In genomic region chr3:184350618-184351017, GRCh38 we compare ENCODE assay signal across 1 cellular context.
TF ChIP-seq lines count a peak whose summit lies in the region.

No MANE protein-coding gene starts in this region.

TF ChIP-seq in HepG2, 621 proteins besides CTCF, POLR2A, EP300 and RAD21:
- TF ChIP-seq DRAP1 (CRISPR knock-in tag; IDR thresholded peaks at IDR 0.05) (no peak), ZNF768 (CRISPR knock-in tag; IDR thresholded peaks at IDR 0.05) (peak; percentile 89), ARNT2 (CRISPR knock-in tag; IDR thresholded peaks at IDR 0.05; ENCODE audit: low read depth) (no peak), ELF4 (CRISPR knock-in tag; IDR thresholded peaks at IDR 0.05; ENCODE audit: borderline replicate concordance) (no peak)
